Comparison of ENCODE assay signal across 22 cellular contexts in the genomic region with DNA sequence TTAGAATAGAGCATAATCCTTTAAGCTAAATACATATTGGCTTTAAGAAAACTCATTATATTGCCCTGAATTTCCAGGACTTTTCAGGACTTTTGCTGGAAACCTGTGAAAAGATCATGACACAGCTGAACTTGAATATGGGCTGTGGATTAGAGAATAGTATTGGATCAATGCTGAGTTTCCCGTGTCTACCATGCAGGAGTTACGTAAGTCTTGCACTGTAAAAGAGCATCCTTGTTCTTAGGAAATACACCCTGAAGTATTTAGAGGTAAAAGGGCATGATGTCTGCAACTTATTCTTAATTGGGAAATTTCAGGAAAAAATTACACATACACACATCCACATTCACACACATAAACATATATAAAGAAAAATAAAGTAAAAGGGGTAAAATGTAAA.
DNase-seq lines count a peak whose midpoint lies in the region; ATAC-seq and TF ChIP-seq lines count a peak whose summit lies in the region.
"Had no signal": no experiment of that assay in that cellular context is flagged by ENCODE, and none has a peak within 500 bp of the region (broad histone marks: within the 10 kb centered on the region; RNA-seq: fewer than 3 reads in every experiment).

No MANE protein-coding gene starts in this region.

- peaks cover 38% of the 10 kb centered on the region for H3K4me1 ChIP-seq in CD4-positive, alpha-beta memory T cell (ENCODE audit: insufficient read depth, low read length)

- H3K9me3 ChIP-seq in CD4-positive, alpha-beta memory T cell (ENCODE audit: control insufficient read depth in 1 of 2, low read length in 2 of 2), result no peaks in the 10 kb centered on the region
- H3K9me3 ChIP-seq: adrenal gland, lower lobe of right lung, Peyer's patch had no signal

- TF ChIP-seq CTCF in AG10803 (conservative IDR thresholded peaks at IDR 0.05; ENCODE audit: low read length), result no peak
- no peak for TF ChIP-seq CTCF in GM13976 (IDR thresholded peaks at IDR 0.05; ENCODE audit: borderline replicate concordance, control extremely low read depth, extremely low read depth, insufficient read depth, missing control alignments)

- H3K36me3 ChIP-seq in CD4-positive, alpha-beta memory T cell (ENCODE audit: insufficient read depth, low read length), result no peaks in the 10 kb centered on the region
- H3K36me3 ChIP-seq: adrenal gland, lower lobe of right lung, Peyer's patch had no signal

- DNase-seq in AG10803 (ENCODE audit: low read depth) (peak; percentile 47), SKM-1 treated with dmso at 0.1 percent for 144 hours (lab: John Stamatoyannopoulos, UW; ENCODE audit: unreplicated experiment) (peak; percentile 81), iris pigment epithelial cell (ENCODE audit: low read depth) (peak; percentile 17), NAMALWA (ENCODE audit: low spot score) (no peak), GM13976 (ENCODE audit: low spot score) (no peak), NCI-H1092 (lab: John Stamatoyannopoulos, UW) (no peak)
- no peak for DNase-seq in CD4-positive, alpha-beta memory T cell
- DNase-seq: activated CD8-positive, alpha-beta T cell treated with anti-CD3 and anti-CD28 coated beads, Interleukin-2, amount 10 ng/mL, durations not matched to agents 7 days and 5 days; activated T-cell treated with anti-CD3 and anti-CD28 coated beads, Interleukin-2, amount 50 U/mL, for 48 hours; adrenal gland; caudate nucleus; head of caudate nucleus; lower lobe of right lung; NCI-H1436; NCI-H2171 treated with DMSO at 0.1 percent for 48 hours; NCI-H748 treated with DMSO at 0.1 percent for 48 hours; Peyer's patch; stimulated activated CD4-positive, alpha-beta T cell treated with anti-CD3 and anti-CD28 coated beads, Interleukin-2, amount 100 ng/mL, for 48 hours; SW 1271 had no signal

- no peak for ATAC-seq in HG03280 (IDR thresholded peaks at IDR 0.05; ENCODE audit: unreplicated experiment)
- ATAC-seq: activated CD8-positive, alpha-beta T cell treated with anti-CD3 and anti-CD28 coated beads, Interleukin-2, amount 10 ng/mL, durations not matched to agents 7 days and 5 days; esophagus mucosa had no signal

- intact Hi-C loops in CD4-positive, alpha-beta memory T cell (cut with micrococcal nuclease), result no loop called here

- H3K36me3 Mint-ChIP-seq in CD4-positive, alpha-beta memory T cell, result no peaks in the 10 kb centered on the region

- no peaks in the 10 kb centered on the region for H3K27me3 Mint-ChIP-seq in CD4-positive, alpha-beta memory T cell

- CTCF ChIA-PET in CD4-positive, alpha-beta memory T cell (lab: Charles Lee; ENCODE audit: partially characterized antibody), result interaction anchor here (1.1 to 18.4 kb wide), 2 partner anchors 15 to 30 kb away, joined by 5 to 361 read pairs; no protein-coding TSS in a partner anchor

- peaks cover 0 to 3% (median 0%) of the 10 kb centered on the region in 8 donors for H3K9me3 Mint-ChIP-seq in CD4-positive, alpha-beta memory T cell

- H3K4me3 ChIP-seq in AG10803 (ENCODE audit: low read length), result no peak overlapping the region
- no peak overlapping the region for H3K4me3 ChIP-seq in CD4-positive, alpha-beta memory T cell (ENCODE audit: low read length in 2 of 2)
- H3K4me3 ChIP-seq: adrenal gland, lower lobe of right lung, Peyer's patch had no signal

- no peak overlapping the region for H3K27ac ChIP-seq in CD4-positive, alpha-beta memory T cell (ENCODE audit: low read depth, low read length)
- H3K27ac ChIP-seq: adrenal gland, KMS-11, lower lobe of right lung, Peyer's patch had no signal

- H3K27ac Mint-ChIP-seq in CD4-positive, alpha-beta memory T cell, result peak overlapping the region in 6 of 7 donors; percentile 7 to 72 (median 60)
- H3K27ac Mint-ChIP-seq: activated CD8-positive, alpha-beta T cell treated with anti-CD3 and anti-CD28 coated beads, Interleukin-2, amount 10 ng/mL, durations not matched to agents 7 days and 5 days had no signal

- POLR2A ChIA-PET in CD4-positive, alpha-beta memory T cell (lab: Charles Lee; ENCODE audit: partially characterized antibody), result interaction anchor here (1.5 to 65.0 kb wide), 4 partner anchors 10 to 64 kb away, joined by 4 to 6960 read pairs (median 614); a partner anchor contains a TSS

- peaks cover 30 to 56% (median 43%) of the 10 kb centered on the region in 4 donors for H3K4me1 Mint-ChIP-seq in CD4-positive, alpha-beta memory T cell

- peak overlapping the region in 1 of 8 donors; percentile 36 for H3K4me3 Mint-ChIP-seq in CD4-positive, alpha-beta memory T cell
- H3K4me3 Mint-ChIP-seq: activated CD8-positive, alpha-beta T cell treated with anti-CD3 and anti-CD28 coated beads, Interleukin-2, amount 10 ng/mL, durations not matched to agents 7 days and 5 days had no signal

- in situ Hi-C loops in GM13976 (cut with MboI; ENCODE audit: low sequenced_read_pairs, unreplicated experiment), result no loop called here

- H3K27me3 ChIP-seq in CD4-positive, alpha-beta memory T cell (ENCODE audit: insufficient read depth, low read length), result no peaks in the 10 kb centered on the region
- H3K27me3 ChIP-seq: adrenal gland, Peyer's patch had no signal

Comparison
In these comparisons a context has a peak if more than half of its experiments do, and no peak if none do; other contexts are left out.
1. DNase-seq: peak in AG10803 (single experiment), SKM-1 treated with dmso at 0.1 percent for 144 hours (single experiment) and iris pigment epithelial cell (single experiment); none in CD4-positive, alpha-beta memory T cell (0 of 5), NAMALWA (single experiment), GM13976 (single experiment) and NCI-H1092 (single experiment).